ENCODE assay signal across 8 cellular contexts in the genomic region with DNA sequence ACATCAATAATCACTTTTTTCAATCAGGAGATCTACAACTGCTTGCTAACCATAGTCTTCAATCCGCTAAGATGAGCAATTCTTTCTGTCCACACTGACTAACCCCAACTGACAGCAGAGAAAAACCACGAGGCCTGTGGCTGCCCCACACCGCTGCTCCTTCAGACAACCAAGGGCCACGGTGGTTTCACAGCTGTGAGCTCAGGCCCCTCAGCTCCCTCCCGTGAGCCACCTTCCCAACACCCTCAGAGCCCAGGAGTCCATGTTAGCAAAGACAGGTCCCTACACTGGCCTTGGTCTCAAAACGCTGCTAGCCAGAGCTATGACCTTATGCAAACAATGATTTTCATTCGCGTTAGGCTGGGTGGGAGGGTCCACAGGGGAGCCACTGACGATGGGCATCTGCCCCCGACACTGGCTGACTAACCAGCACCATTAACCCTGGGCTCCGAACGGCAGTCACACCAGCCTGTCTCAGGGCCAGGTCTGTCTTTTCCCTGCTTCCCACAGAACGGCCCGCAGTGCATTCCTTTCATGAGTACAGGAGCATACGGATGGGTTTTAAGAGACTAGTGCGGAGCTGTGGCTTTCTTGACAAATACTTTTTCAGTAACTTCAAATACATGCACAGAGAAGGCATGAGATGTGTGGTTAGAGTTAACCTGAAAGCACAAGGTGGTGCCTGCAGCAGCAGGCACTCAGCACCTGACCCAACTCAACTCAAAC.
A peak's percentile ranks its signal among the peaks of the same experiment; 100 is the strongest.
DNase-seq lines count a peak whose midpoint lies in the region; ATAC-seq and TF ChIP-seq lines count a peak whose summit lies in the region.

No MANE protein-coding gene starts in this region.

- H3K4me3 ChIP-seq in RWPE2 (ENCODE audit: severe bottlenecking) = no peak overlapping the region

- no peak overlapping the region for H3K27ac ChIP-seq in RWPE2 (ENCODE audit: poor library complexity, severe bottlenecking)

- H3K36me3 Mint-ChIP-seq in nephron progenitor cell (ENCODE audit: low read depth) = peaks cover 40% of the 10 kb centered on the region

- H3K27ac Mint-ChIP-seq in nephron progenitor cell = peak overlapping the region; percentile 84

- DNase-seq in RWPE2 (ENCODE audit: low spot score) = no peak
- DNase-seq in astrocyte of the hippocampus (ENCODE audit: low read depth, low spot score) = peak; percentile 85
- no peak for DNase-seq in nephron progenitor cell
- DNase-seq in globus pallidus (ENCODE audit: low spot score) = no peak
- no peak for DNase-seq in NCI-H187 treated with DMSO at 0.1 percent for 48 hours (lab: John Stamatoyannopoulos, UW)
- no peak for DNase-seq in DMS153 treated with DMSO at 0.1 percent for 48 hours (lab: John Stamatoyannopoulos, UW; ENCODE audit: unreplicated experiment)

- H3K27me3 ChIP-seq in RWPE2 (ENCODE audit: insufficient read depth, poor library complexity, severe bottlenecking) = no peaks in the 10 kb centered on the region

- H3K4me1 Mint-ChIP-seq in nephron progenitor cell = peaks cover 59% of the 10 kb centered on the region

- no peaks in the 10 kb centered on the region for H3K9me3 ChIP-seq in RWPE2 (ENCODE audit: severe bottlenecking)

- no peak for TF ChIP-seq CTCF in RWPE2 (IDR thresholded peaks at IDR 0.05; ENCODE audit: poor library complexity, severe bottlenecking)
- no peak for TF ChIP-seq CTCF in nephron progenitor cell (IDR thresholded peaks at IDR 0.05)

- no peaks in the 10 kb centered on the region for H3K4me1 ChIP-seq in RWPE2 (ENCODE audit: insufficient read depth, poor library complexity, severe bottlenecking)

- H3K36me3 ChIP-seq in RWPE2 (ENCODE audit: low read depth) = peaks cover 37% of the 10 kb centered on the region

- ATAC-seq in GM18498 (IDR thresholded peaks at IDR 0.05; ENCODE audit: unreplicated experiment) (peak; percentile 62), HG02623 (IDR thresholded peaks at IDR 0.05; ENCODE audit: unreplicated experiment) (peak; percentile 61), RWPE2 (ENCODE audit: low read depth) (peak; percentile 39)

- H3K4me3 Mint-ChIP-seq in nephron progenitor cell = no peak overlapping the region

- no peaks in the 10 kb centered on the region for H3K27me3 Mint-ChIP-seq in nephron progenitor cell (ENCODE audit: low read depth, poor library complexity)

- no peaks in the 10 kb centered on the region for H3K9me3 Mint-ChIP-seq in nephron progenitor cell
